In genomic region chr2:28356095-28356911, GRCh38 we compare ENCODE assay signal across 8 cellular contexts. TPM values are rescaled to one million over a fixed set of nuclear protein-coding genes. Genes with fewer than 3 reads are reported as not detected.
DNase-seq lines count a peak whose midpoint lies in the region; ATAC-seq and TF ChIP-seq lines count a peak whose summit lies in the region.

No MANE protein-coding gene starts in this region.

- H3K27ac ChIP-seq in esophagus (ENCODE audit: low read depth in 2 of 2, low read length in 1 of 2) (peak overlapping the region; percentile 81 to 90), upper lobe of right lung (peak overlapping the region; percentile 68)

- H3K36me3 ChIP-seq in esophagus (ENCODE audit: control insufficient read depth in 2 of 2, insufficient read depth in 2 of 2, low read length in 1 of 2) (no peaks in the 10 kb centered on the region), mucosa of stomach (ENCODE audit: control insufficient read depth, insufficient read depth, low read length) (no peaks in the 10 kb centered on the region), upper lobe of right lung (no peaks in the 10 kb centered on the region)

- H3K27me3 Mint-ChIP-seq in activated naive CD4-positive, alpha-beta T cell treated with anti-CD3 and anti-CD28 coated beads for 36 hours (ENCODE audit: low read depth) = no peaks in the 10 kb centered on the region

- TF ChIP-seq POLR2A in GM18505 (IDR thresholded peaks at IDR 0.05; ENCODE audit: borderline replicate concordance, extremely low read depth, insufficient read depth, insufficient read length) = no peak

- peak; percentile 45 for DNase-seq in activated naive CD4-positive, alpha-beta T cell treated with anti-CD3 and anti-CD28 coated beads for 36 hours
- no peak for DNase-seq in activated naive CD4-positive, alpha-beta T cell treated with anti-CD3 and anti-CD28 coated beads, Interleukin-2, amount 50 U/mL, for 16 hours
- DNase-seq in upper lobe of right lung = peak; percentile 81

- ATAC-seq in SK-N-SH treated with all-trans-retinoic acid at 6 μM for 48 hours (peak; percentile 82), upper lobe of right lung (peak; percentile 66), GM18505 (IDR thresholded peaks at IDR 0.05; ENCODE audit: unreplicated experiment) (no peak), HG03520 (IDR thresholded peaks at IDR 0.05; ENCODE audit: unreplicated experiment) (no peak)

- no peak overlapping the region for H3K4me3 Mint-ChIP-seq in activated naive CD4-positive, alpha-beta T cell treated with anti-CD3 and anti-CD28 coated beads for 36 hours

- 29 to 31% methylated on average over 17 of the region's 17 CpGs for WGBS in esophagus, 2 donors

- H3K27ac Mint-ChIP-seq in activated naive CD4-positive, alpha-beta T cell treated with anti-CD3 and anti-CD28 coated beads for 36 hours = no peak overlapping the region

- H3K4me1 ChIP-seq in esophagus (ENCODE audit: control insufficient read depth in 2 of 2, insufficient read depth in 2 of 2, low read length in 1 of 2) (peaks cover 21 to 43% of the 10 kb centered on the region in 2 donors), mucosa of stomach (ENCODE audit: control insufficient read depth, insufficient read depth, low read length) (peaks cover 52% of the 10 kb centered on the region), upper lobe of right lung (peaks cover 36% of the 10 kb centered on the region)

- CTCF ChIA-PET in activated naive CD4-positive, alpha-beta T cell treated with anti-CD3 and anti-CD28 coated beads for 36 hours (lab: Charles Lee) = no interaction called here

- intact Hi-C loops in activated naive CD4-positive, alpha-beta T cell treated with anti-CD3 and anti-CD28 coated beads for 36 hours (cut with micrococcal nuclease) = no loop called here
- intact Hi-C loops in upper lobe of right lung (cut with DNase I) = no loop called here

- H3K27me3 ChIP-seq in esophagus (ENCODE audit: control insufficient read depth in 1 of 2, insufficient read depth in 2 of 2, low read length in 2 of 2) (no peaks in the 10 kb centered on the region), mucosa of stomach (ENCODE audit: control insufficient read depth, insufficient read depth, low read length) (no peaks in the 10 kb centered on the region), upper lobe of right lung (no peaks in the 10 kb centered on the region)

- no peaks in the 10 kb centered on the region for H3K9me3 Mint-ChIP-seq in activated naive CD4-positive, alpha-beta T cell treated with anti-CD3 and anti-CD28 coated beads for 36 hours

- no peak for TF ChIP-seq CTCF in upper lobe of right lung (IDR thresholded peaks at IDR 0.05)

- H3K4me3 ChIP-seq in esophagus (ENCODE audit: low read depth in 1 of 2, low read length in 2 of 2) (no peak overlapping the region), mucosa of stomach (ENCODE audit: low read length) (no peak overlapping the region), upper lobe of right lung (no peak overlapping the region)

- peaks cover 41% of the 10 kb centered on the region for H3K4me1 Mint-ChIP-seq in activated naive CD4-positive, alpha-beta T cell treated with anti-CD3 and anti-CD28 coated beads for 36 hours (ENCODE audit: low read depth)

- H3K9ac ChIP-seq in mucosa of stomach (ENCODE audit: low read length) = peak overlapping the region; percentile 36

- no peaks in the 10 kb centered on the region for H3K36me3 Mint-ChIP-seq in activated naive CD4-positive, alpha-beta T cell treated with anti-CD3 and anti-CD28 coated beads for 36 hours (ENCODE audit: low read depth)

- H3K9me3 ChIP-seq in esophagus (ENCODE audit: control insufficient read depth in 2 of 2, insufficient read depth in 1 of 2, low read depth in 1 of 2, low read length in 1 of 2) (no peaks in the 10 kb centered on the region), mucosa of stomach (ENCODE audit: control insufficient read depth, low read length) (no peaks in the 10 kb centered on the region), upper lobe of right lung (no peaks in the 10 kb centered on the region)

TF ChIP-seq in SK-N-SH treated with all-trans-retinoic acid at 6 μM for 48 hours, 23 proteins besides CTCF, POLR2A, EP300 and RAD21:
- TF ChIP-seq ZFP3 (CRISPR knock-in tag; IDR thresholded peaks at IDR 0.05) (peak; percentile 26; the same call in 1 of the 2 replicates), CSDC2 (CRISPR knock-in tag; IDR thresholded peaks at IDR 0.05) (no peak), TSHZ2 (CRISPR knock-in tag; IDR thresholded peaks at IDR 0.05) (no peak), ZNF565 (CRISPR knock-in tag; conservative IDR thresholded peaks at IDR 0.05; ENCODE audit: low read depth) (peak; percentile 59; the same call in 1 of the 2 replicates), CSRNP3 (CRISPR knock-in tag; IDR thresholded peaks at IDR 0.05) (no peak)

RNA-seq across cellular contexts. Expression of gene FOSL2, which starts 36.4 kb away (rescaled TPM):
- total RNA-seq in activated naive CD4-positive, alpha-beta T cell treated with anti-CD3 and anti-CD28 coated beads for 36 hours = 100 to 1,000 TPM; 102 to 110 TPM
- polyA plus RNA-seq in esophagus = 10 to 100 TPM; 53.2 to 60.0 TPM
- 123 TPM for total RNA-seq in upper lobe of right lung

Comparison
In these comparisons a context has a peak if more than half of its experiments do, and no peak if none do; other contexts are left out.
1. ATAC-seq: peak in SK-N-SH treated with all-trans-retinoic acid at 6 μM for 48 hours (single experiment) and upper lobe of right lung (single experiment); none in GM18505 (single experiment) and HG03520 (single experiment).